16 cellular contexts compared by ENCODE assay signal in genomic region chr1:73820843-73821242, GRCh38.
A peak's percentile ranks its signal among the peaks of the same experiment; 100 is the strongest.
DNase-seq lines count a peak whose midpoint lies in the region; ATAC-seq, FAIRE-seq and TF ChIP-seq lines count a peak whose summit lies in the region.
"Had no signal": no experiment of that assay in that cellular context is flagged by ENCODE, and none has a peak within 500 bp of the region (broad histone marks: within the 10 kb centered on the region; RNA-seq: fewer than 3 reads in every experiment).

No MANE protein-coding gene starts in this region.

- no peak for TF ChIP-seq POLR2A in GM12878 (IDR thresholded peaks at IDR 0.05; ENCODE audit: low read depth, low read length)

- peak; percentile 85 for DNase-seq in NOMO-1 treated with DMSO at 0.1 percent for 48 hours (lab: John Stamatoyannopoulos, UW; ENCODE audit: unreplicated experiment)
- no peak for DNase-seq in NOMO-1 treated with dmso at 0.1 percent for 144 hours (lab: John Stamatoyannopoulos, UW; ENCODE audit: unreplicated experiment)
- no peak for DNase-seq in GM12878 (ENCODE audit: low read depth, low spot score)
- no peak for DNase-seq in activated CD4-positive, alpha-beta T cell treated with anti-CD3 and anti-CD28 coated beads, Interleukin-2, amount 50 U/mL, for 1 hour
- DNase-seq in GM20000 (ENCODE audit: low spot score), result no peak
- DNase-seq: C1 segment of cervical spinal cord, DMS153, NCI-H1105, NCI-H1694 treated with DMSO at 0.1 percent for 48 hours, NCI-H774, SW 1271, T1000 had no signal

- no peak overlapping the region for H3K9ac ChIP-seq in Loucy (ENCODE audit: low read depth, low read length, poor library complexity, severe bottlenecking)
- H3K9ac ChIP-seq in GM12878 (ENCODE audit: control insufficient read depth, insufficient read depth, low read length), result no peak overlapping the region

- no peak for TF ChIP-seq RAD21 in GM12878 (IDR thresholded peaks at IDR 0.05; ENCODE audit: insufficient read depth, low read depth, low read length)

- TF ChIP-seq EP300 in GM12878 (IDR thresholded peaks at IDR 0.05; ENCODE audit: borderline replicate concordance in 1 of 2, control insufficient read depth in 1 of 2, low read depth in 2 of 2, low read length in 2 of 2), result no peak

- intact Hi-C loops in GM12878 (cut with micrococcal nuclease; ENCODE audit: unreplicated experiment), result no loop called here

- CTCF ChIA-PET in GM12878 (lab: Yijun Ruan, JAX), result no interaction called here

- H3K4me3 ChIP-seq in Loucy (ENCODE audit: low read length, poor library complexity, severe bottlenecking) (no peak overlapping the region), GM12878 (no peak overlapping the region)

- no peak overlapping the region for H3K27ac ChIP-seq in GM12878 (ENCODE audit: control insufficient read depth, insufficient read depth)
- H3K27ac ChIP-seq: 22Rv1 had no signal

- no TSS peak for BruUV-seq in GM12878 (replicated peaks; lab: Mats Ljungman, UMichigan)

- peaks cover 8% of the 10 kb centered on the region for H3K4me1 ChIP-seq in Loucy (ENCODE audit: insufficient read depth, low read length, poor library complexity, severe bottlenecking)
- H3K4me1 ChIP-seq in GM12878 (ENCODE audit: control insufficient read depth, insufficient read depth, low read length), result no peaks in the 10 kb centered on the region

- 0 out of 2 replicates have a peak, but pooled peaks cover 3% of the 10 kb centered on the region for H3K9me3 ChIP-seq in Loucy (ENCODE audit: insufficient read depth, low read depth, low read length)
- no peaks in the 10 kb centered on the region for H3K9me3 ChIP-seq in GM12878 (replicated peaks; ENCODE audit: control insufficient read depth, insufficient read depth, low read length)

- H2AFZ ChIP-seq in Loucy (ENCODE audit: low read length) (no peak overlapping the region), GM12878 (ENCODE audit: control insufficient read depth, low read depth, low read length) (no peak overlapping the region)

- RAD21 ChIA-PET in GM12878 (lab: Charles Lee; ENCODE audit: unreplicated experiment), result interaction anchor here (0.6 kb wide), 1 partner anchor 40 kb away, joined by 4 read pairs; no protein-coding TSS in a partner anchor

- ATAC-seq in HG02798 (IDR thresholded peaks at IDR 0.05; ENCODE audit: poor library complexity, unreplicated experiment) (peak; percentile 38), GM12878 (no peak; the same call in 2 of the 3 replicates), HG03039 (IDR thresholded peaks at IDR 0.05; ENCODE audit: unreplicated experiment) (no peak)

- H3F3A ChIP-seq in Loucy (ENCODE audit: low read depth), result no peaks in the 10 kb centered on the region

- no peak for TF ChIP-seq CTCF in Loucy (conservative IDR thresholded peaks at IDR 0.05; ENCODE audit: low read length)
- TF ChIP-seq CTCF in GM12878 (IDR thresholded peaks at IDR 0.05 in 2 of 3, conservative IDR thresholded peaks at IDR 0.05 in 1 of 3; ENCODE audit: control insufficient read depth in 2 of 3, extremely low read depth in 1 of 3, insufficient read depth in 1 of 3, low read depth in 3 of 3, low read length in 3 of 3), result no peak
- TF ChIP-seq CTCF in GM20000 (IDR thresholded peaks at IDR 0.05; ENCODE audit: extremely low read depth, missing control alignments), result no peak

- FAIRE-seq in GM12878 (lab: Jason Lieb, UNC), result no peak

- POLR2A ChIA-PET in GM12878 (lab: Charles Lee), result no interaction called here

- H3K4me2 ChIP-seq in Loucy (ENCODE audit: low read depth, low read length, poor library complexity, severe bottlenecking) (peak overlapping the region; percentile 50), GM12878 (ENCODE audit: control insufficient read depth, insufficient read depth) (no peak overlapping the region)

- SMC1A ChIA-PET in GM12878 (lab: Charles Lee; ENCODE audit: uncharacterized antibody, unreplicated experiment), result no interaction called here

- in situ Hi-C loops in GM12878 (cut with MboI), result no loop called here

- no peaks in the 10 kb centered on the region for H3K79me2 ChIP-seq in Loucy (ENCODE audit: insufficient read depth, low read length)
- H3K79me2 ChIP-seq in GM12878 (ENCODE audit: control insufficient read depth, insufficient read depth, low read length), result no peaks in the 10 kb centered on the region

- WGBS in GM12878 (ENCODE audit: insufficient coverage, insufficient replicate concordance, low lambda C conversion rate, missing lambda C conversion rate), result 0% methylated on average over 1 of the region's 1 CpG

- H3K9me2 ChIP-seq in Loucy (replicated peaks; ENCODE audit: low read depth, low read length), result no peaks in the 10 kb centered on the region

- H3K36me3 ChIP-seq in Loucy (ENCODE audit: insufficient read depth, low read length), result no peaks in the 10 kb centered on the region
- H3K36me3 ChIP-seq in GM12878 (ENCODE audit: control insufficient read depth in 2 of 2, insufficient read depth in 2 of 2, low read length in 1 of 2), result no peaks in the 10 kb centered on the region

- no peaks in the 10 kb centered on the region for H3K27me3 ChIP-seq in Loucy (ENCODE audit: insufficient read depth, low read length, poor library complexity, severe bottlenecking)
- no peaks in the 10 kb centered on the region for H3K27me3 ChIP-seq in GM12878 (replicated peaks in 1 of 2; ENCODE audit: control insufficient read depth in 2 of 2, insufficient read depth in 2 of 2, low read length in 1 of 2)

- no peaks in the 10 kb centered on the region for H4K20me1 ChIP-seq in Loucy (ENCODE audit: insufficient read depth, low read length, poor library complexity, severe bottlenecking)
- no peaks in the 10 kb centered on the region for H4K20me1 ChIP-seq in GM12878 (ENCODE audit: control insufficient read depth, insufficient read depth)

TF ChIP-seq in GM12878, 131 proteins besides CTCF, POLR2A, EP300 and RAD21:
- peak; percentile 16; the same call in 1 of the 2 replicates for TF ChIP-seq MTA2 (IDR thresholded peaks at IDR 0.05; ENCODE audit: low read depth)
- TF ChIP-seq TCF12 (IDR thresholded peaks at IDR 0.05; ENCODE audit: low read depth, low read length), result no peak
